In genomic region chr1:167564592-167564991, GRCh38 we compare ENCODE assay signal across 12 cellular contexts. TPM values are rescaled to one million over a fixed set of nuclear protein-coding genes. Genes with fewer than 3 reads are reported as not detected.
DNase-seq lines count a peak whose midpoint lies in the region; ATAC-seq and TF ChIP-seq lines count a peak whose summit lies in the region.
"Had no signal": no experiment of that assay in that cellular context is flagged by ENCODE, and none has a peak within 500 bp of the region (broad histone marks: within the 10 kb centered on the region; RNA-seq: fewer than 3 reads in every experiment).

No MANE protein-coding gene starts in this region.

- H4K8ac ChIP-seq in IMR-90 (ENCODE audit: low read depth in 2 of 2, low read length in 2 of 2) = no peak overlapping the region

- intact Hi-C loops in IMR-90 (cut with micrococcal nuclease) = no loop called here
- intact Hi-C loops in left ventricle myocardium superior (cut with micrococcal nuclease) = no loop called here

- BruUV-seq in IMR-90 (replicated peaks; lab: Mats Ljungman, UMichigan) = no TSS peak

- H3K79me1 ChIP-seq in IMR-90 (ENCODE audit: low read depth in 1 of 2, low read length in 2 of 2) = no peaks in the 10 kb centered on the region

- no peak overlapping the region for H3K23ac ChIP-seq in IMR-90 (ENCODE audit: low read depth, low read length)

- H4K20me1 ChIP-seq in IMR-90 (ENCODE audit: insufficient read depth, low read length) = no peaks in the 10 kb centered on the region

- no peak overlapping the region for H2AK9ac ChIP-seq in IMR-90 (replicated peaks; ENCODE audit: low read depth, low read length, poor library complexity)

- H3K4me2 ChIP-seq in IMR-90 (ENCODE audit: low read depth, low read length) = no peak overlapping the region

- H3K9me3 ChIP-seq in IMR-90 (ENCODE audit: control insufficient read depth, insufficient read depth, low read length) = no peaks in the 10 kb centered on the region

- peak; percentile 14 for DNase-seq in CD1c-positive myeloid dendritic cell (ENCODE audit: extremely low spot score)
- no peak for DNase-seq in IMR-90
- DNase-seq in SIG-M5 (lab: John Stamatoyannopoulos, UW) = peak; percentile 37
- no peak for DNase-seq in left ventricle myocardium superior
- DNase-seq in iPS-NIHi11 (ENCODE audit: low spot score) = no peak
- DNase-seq in NCI-H748 (lab: John Stamatoyannopoulos, UW; ENCODE audit: unreplicated experiment) = no peak
- DNase-seq in mesothelial cell of epicardium (ENCODE audit: low spot score in 2 of 2, unreplicated experiment in 2 of 2) = no peak
- DNase-seq: CD4-positive, alpha-beta memory T cell; T-cell had no signal

- H3K9ac ChIP-seq in IMR-90 (ENCODE audit: low read depth, low read length) = no peak overlapping the region

- no peak overlapping the region for H3K18ac ChIP-seq in IMR-90 (ENCODE audit: low read depth, low read length)

- H3K56ac ChIP-seq in IMR-90 (ENCODE audit: extremely low read depth, insufficient read depth, low read length) = no peak overlapping the region

- H3K4ac ChIP-seq in IMR-90 (ENCODE audit: low read depth, low read length) = no peak overlapping the region

- POLR2A ChIA-PET in IMR-90 (lab: Charles Lee; ENCODE audit: unreplicated experiment) = no interaction called here

- no CpG with 5 or more reads among the region's 2 CpGs for WGBS in IMR-90 (ENCODE audit: extremely low coverage in 2 of 2, insufficient read length in 1 of 2), 2 experiments

- H2BK20ac ChIP-seq in IMR-90 (ENCODE audit: low read depth, low read length) = no peak overlapping the region

- no peak overlapping the region for H3K27ac ChIP-seq in IMR-90 (ENCODE audit: insufficient read depth, low read length)

- no peaks in the 10 kb centered on the region for H3K9me1 ChIP-seq in IMR-90 (ENCODE audit: insufficient read depth, low read length)

- H4K91ac ChIP-seq in IMR-90 (ENCODE audit: insufficient read depth, low read depth, low read length) = no peak overlapping the region

- TF ChIP-seq CTCF in IMR-90 (conservative IDR thresholded peaks at IDR 0.05; ENCODE audit: low read depth, low read length) = no peak
- no peak for TF ChIP-seq CTCF in mesothelial cell of epicardium (IDR thresholded peaks at IDR 0.05; ENCODE audit: unreplicated experiment)

- H3K14ac ChIP-seq in IMR-90 (replicated peaks; ENCODE audit: low read depth, low read length) = no peak overlapping the region

- in situ Hi-C loops in IMR-90 (cut with MboI; ENCODE audit: low sequenced_read_pairs) = no loop called here

- no peaks in the 10 kb centered on the region for H3K27me3 Mint-ChIP-seq in mesothelial cell of epicardium (ENCODE audit: low read depth)
- H3K27me3 Mint-ChIP-seq: stimulated activated memory B cell treated with anti-CD40 and anti-IgM and Interleukin-4, amounts not matched to agents 10 μg/mL and 1 μg/mL and 100 μg/mL, for 72 hours had no signal

- H2AFZ ChIP-seq in IMR-90 (replicated peaks; ENCODE audit: low read length, poor library complexity) = no peak overlapping the region

- CTCF ChIA-PET in IMR-90 (lab: Yijun Ruan, JAX) = interaction anchor here (0.5 to 2.0 kb wide), 2 partner anchors 9 to 695 kb away, joined by 3 to 5 read pairs; no protein-coding TSS in a partner anchor

- no peak for TF ChIP-seq POLR2A in IMR-90 (IDR thresholded peaks at IDR 0.05; ENCODE audit: low read depth, low read length)

- H4K5ac ChIP-seq in IMR-90 (ENCODE audit: low read depth, low read length) = no peak overlapping the region

- dilution Hi-C loops in IMR-90 (cut with HindIII; ENCODE audit: low sequenced_read_pairs, unreplicated experiment) = no loop called here

- no peak overlapping the region for H2BK120ac ChIP-seq in IMR-90 (ENCODE audit: low read depth, low read length)

- no peak overlapping the region for H3K4me3 ChIP-seq in IMR-90 (ENCODE audit: insufficient read depth, low read depth, low read length)

- peaks cover 6% of the 10 kb centered on the region for H3K27me3 ChIP-seq in IMR-90 (ENCODE audit: control insufficient read depth, insufficient read depth, low read length)

- H3K4me3 Mint-ChIP-seq in mesothelial cell of epicardium = no peak overlapping the region
- H3K4me3 Mint-ChIP-seq: CD4-positive, alpha-beta memory T cell; nephron; stimulated activated memory B cell treated with anti-CD40 and anti-IgM and Interleukin-4, amounts not matched to agents 10 μg/mL and 1 μg/mL and 100 μg/mL, for 72 hours; T-cell had no signal

- H3K27ac Mint-ChIP-seq in mesothelial cell of epicardium = no peak overlapping the region
- H3K27ac Mint-ChIP-seq: nephron; stimulated activated memory B cell treated with anti-CD40 and anti-IgM and Interleukin-4, amounts not matched to agents 10 μg/mL and 1 μg/mL and 100 μg/mL, for 72 hours; T-cell had no signal

- H2BK5ac ChIP-seq in IMR-90 (ENCODE audit: low read depth, low read length, poor library complexity, severe bottlenecking) = no peak overlapping the region

- ATAC-seq in IMR-90 (ENCODE audit: low read depth) = no peak
- ATAC-seq in left ventricle myocardium superior = peak; percentile 73
- no peak for ATAC-seq in GM21447 (IDR thresholded peaks at IDR 0.05; ENCODE audit: unreplicated experiment)
- ATAC-seq: stimulated activated memory B cell treated with anti-CD40 and anti-IgM and Interleukin-4, amounts not matched to agents 10 μg/mL and 1 μg/mL and 100 μg/mL, for 72 hours; T-cell had no signal

- H3K4me1 ChIP-seq in IMR-90 (ENCODE audit: control insufficient read depth, insufficient read depth, low read length) = no peaks in the 10 kb centered on the region

- H3K9me3 Mint-ChIP-seq in mesothelial cell of epicardium = no peaks in the 10 kb centered on the region
- H3K9me3 Mint-ChIP-seq: CD4-positive, alpha-beta memory T cell; nephron; stimulated activated memory B cell treated with anti-CD40 and anti-IgM and Interleukin-4, amounts not matched to agents 10 μg/mL and 1 μg/mL and 100 μg/mL, for 72 hours; T-cell had no signal

- H3K36me3 Mint-ChIP-seq in mesothelial cell of epicardium = no peaks in the 10 kb centered on the region
- H3K36me3 Mint-ChIP-seq: CD4-positive, alpha-beta memory T cell; stimulated activated memory B cell treated with anti-CD40 and anti-IgM and Interleukin-4, amounts not matched to agents 10 μg/mL and 1 μg/mL and 100 μg/mL, for 72 hours; T-cell had no signal

- H2AK5ac ChIP-seq in IMR-90 (ENCODE audit: low read depth, low read length) = no peak overlapping the region

- H3K36me3 ChIP-seq in IMR-90 (ENCODE audit: control insufficient read depth, insufficient read depth, low read length) = no peaks in the 10 kb centered on the region

- TF ChIP-seq RAD21 in IMR-90 (IDR thresholded peaks at IDR 0.05; ENCODE audit: low read length) = no peak

- H2BK15ac ChIP-seq in IMR-90 (ENCODE audit: low read depth, low read length) = no peak overlapping the region

- peaks cover 7% of the 10 kb centered on the region for H3K4me1 Mint-ChIP-seq in mesothelial cell of epicardium
- H3K4me1 Mint-ChIP-seq: T-cell had no signal

TF ChIP-seq in IMR-90, 13 proteins besides CTCF, POLR2A, EP300 and RAD21:
- TF ChIP-seq FOS (IDR thresholded peaks at IDR 0.05; ENCODE audit: low read depth, low read length) = no peak
- no peak for TF ChIP-seq RFX5 (IDR thresholded peaks at IDR 0.05; ENCODE audit: low read depth, low read length)
- TF ChIP-seq CEBPB (IDR thresholded peaks at IDR 0.05; ENCODE audit: low read depth, low read length) = peak; percentile 55
TF ChIP-seq in IMR-90: peak in this region for 1.

RNA-seq across cellular contexts. Expression of gene CREG1, which starts 11.0 kb away (rescaled TPM):
- total RNA-seq in IMR-90 (2012; rRNA removed) (2.9 and 3.3 TPM in 2 replicates), left ventricle myocardium superior (75.1 TPM), mesothelial cell of epicardium (40.8 to 45.0 TPM (median 41.7 TPM) in 3 replicates)
- 6.3 and 6.4 TPM in 2 replicates for polyA plus RNA-seq in IMR-90 (2012; rRNA removed)
- 2.2 and 6.9 TPM in 2 replicates for polyA plus RNA-seq in IMR-90 (2012; cell fraction: cytosol; rRNA removed)
- 1.8 and 2.5 TPM in 2 replicates for polyA plus RNA-seq in IMR-90 (2012; cell fraction: nucleus; rRNA removed; ENCODE audit: low replicate concordance)

RNA-seq across cellular contexts. Expression of gene CD247, which starts 46.3 kb away (rescaled TPM):
- total RNA-seq in IMR-90 (2012; rRNA removed) = not detected in 2 replicates
- not detected in 2 replicates for polyA plus RNA-seq in IMR-90 (2012; rRNA removed)
- not detected in 2 replicates for polyA plus RNA-seq in IMR-90 (2012; cell fraction: cytosol; rRNA removed)
- polyA plus RNA-seq in IMR-90 (2012; cell fraction: nucleus; rRNA removed; ENCODE audit: low replicate concordance) = 0.04 TPM in 1 of 2 replicates, not detected in the other
- total RNA-seq in left ventricle myocardium superior = 0.57 TPM
- 0.13 to 0.36 TPM (median 0.22 TPM) in 3 replicates for total RNA-seq in mesothelial cell of epicardium

Comparison
In these comparisons a context has a peak if more than half of its experiments do, and no peak if none do; other contexts are left out.
1. DNase-seq: peak in CD1c-positive myeloid dendritic cell (single experiment) and SIG-M5 (single experiment); none in IMR-90 (single experiment), left ventricle myocardium superior (single experiment), iPS-NIHi11 (single experiment), NCI-H748 (single experiment) and mesothelial cell of epicardium (0 of 2).